19 cellular contexts compared by ENCODE assay signal in the genomic region with DNA sequence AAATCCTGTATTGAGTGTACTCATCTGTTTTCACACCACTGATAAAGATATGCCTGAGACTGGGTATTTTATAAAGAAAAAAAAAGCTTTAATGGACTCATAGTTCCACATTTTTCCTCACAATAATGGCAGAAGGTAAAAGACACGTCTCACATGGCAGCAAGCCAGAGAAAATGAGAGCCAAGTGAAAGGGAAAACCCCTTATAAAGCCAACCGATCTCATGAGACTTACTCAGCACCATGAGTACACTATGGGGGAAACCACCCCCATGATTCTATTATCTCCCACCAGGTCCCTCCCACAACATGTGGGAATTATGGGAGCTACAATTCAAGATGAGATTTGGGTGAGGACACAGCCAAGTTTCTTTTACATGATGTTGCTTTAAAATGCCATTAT.
DNase-seq lines count a peak whose midpoint lies in the region; ATAC-seq lines count a peak whose summit lies in the region.
"Had no signal": no experiment of that assay in that cellular context is flagged by ENCODE, and none has a peak within 500 bp of the region (broad histone marks: within the 10 kb centered on the region; RNA-seq: fewer than 3 reads in every experiment).

No MANE protein-coding gene starts in this region.

- H3K27ac Mint-ChIP-seq in natural killer cell treated with Interleukin-12 subunit alpha and Interleukin-12 subunit beta and Interleukin-15 and Interleukin-18, amount 100 ng/mL, for 72 hours, result no peak overlapping the region
- H3K27ac Mint-ChIP-seq: B cell; CD4-positive, CD25-positive, alpha-beta regulatory T cell had no signal

- H3K4me3 Mint-ChIP-seq in natural killer cell treated with Interleukin-12 subunit alpha and Interleukin-12 subunit beta and Interleukin-15 and Interleukin-18, amount 100 ng/mL, for 72 hours, result no peak overlapping the region
- H3K4me3 Mint-ChIP-seq: B cell; CD4-positive, CD25-positive, alpha-beta regulatory T cell had no signal

- DNase-seq in Caki2 (ENCODE audit: low read depth) (peak; percentile 37), T1000 (lab: John Stamatoyannopoulos, UW) (peak; percentile 1), iris pigment epithelial cell (ENCODE audit: low read depth) (peak; percentile 5), cortex of kidney (lab: John Stamatoyannopoulos, UW) (no peak)
- no peak for DNase-seq in activated naive CD4-positive, alpha-beta T cell treated with Interleukin-2 at 50 U/mL for 16 hours
- DNase-seq in natural killer cell treated with Interleukin-12 subunit alpha and Interleukin-12 subunit beta and Interleukin-15 and Interleukin-18, amount 100 ng/mL, for 72 hours (ENCODE audit: low spot score), result no peak
- DNase-seq: Calu3; CD4-positive, CD25-positive, alpha-beta regulatory T cell; DND-41; GF-D8; GOT3; KBM-7; NCI-H1436; NCI-H2081; NCI-H345; NCI-H526 treated with DMSO at 0.1 percent for 48 hours; SJCRH30 had no signal

- H3K27me3 Mint-ChIP-seq in natural killer cell treated with Interleukin-12 subunit alpha and Interleukin-12 subunit beta and Interleukin-15 and Interleukin-18, amount 100 ng/mL, for 72 hours, result no peaks in the 10 kb centered on the region
- H3K27me3 Mint-ChIP-seq: B cell; CD4-positive, CD25-positive, alpha-beta regulatory T cell had no signal

- ATAC-seq in GM18868 (IDR thresholded peaks at IDR 0.05; ENCODE audit: unreplicated experiment), result peak; percentile 63
- ATAC-seq in natural killer cell treated with Interleukin-12 subunit alpha and Interleukin-12 subunit beta and Interleukin-15 and Interleukin-18, amount 100 ng/mL, for 72 hours, result no peak

- peaks cover 26% of the 10 kb centered on the region for H3K9me3 Mint-ChIP-seq in natural killer cell treated with Interleukin-12 subunit alpha and Interleukin-12 subunit beta and Interleukin-15 and Interleukin-18, amount 100 ng/mL, for 72 hours

- peaks cover 17% of the 10 kb centered on the region for H3K36me3 Mint-ChIP-seq in natural killer cell treated with Interleukin-12 subunit alpha and Interleukin-12 subunit beta and Interleukin-15 and Interleukin-18, amount 100 ng/mL, for 72 hours
- H3K36me3 Mint-ChIP-seq: CD4-positive, CD25-positive, alpha-beta regulatory T cell had no signal

- no peaks in the 10 kb centered on the region for H3K4me1 Mint-ChIP-seq in natural killer cell treated with Interleukin-12 subunit alpha and Interleukin-12 subunit beta and Interleukin-15 and Interleukin-18, amount 100 ng/mL, for 72 hours (ENCODE audit: low read depth in 2 of 2)
- H3K4me1 Mint-ChIP-seq: B cell; CD4-positive, CD25-positive, alpha-beta regulatory T cell had no signal

- in situ Hi-C loops in Caki2 (cut with HindIII; ENCODE audit: low pct_unique_long_range_greater_than_20kb, low sequenced_read_pairs), result no loop called here

Comparison
In these comparisons a context has a peak if more than half of its experiments do, and no peak if none do; other contexts are left out.
1. DNase-seq: peak in Caki2 (single experiment), T1000 (single experiment) and iris pigment epithelial cell (single experiment); none in activated naive CD4-positive, alpha-beta T cell treated with Interleukin-2 at 50 U/mL for 16 hours (single experiment), natural killer cell treated with Interleukin-12 subunit alpha and Interleukin-12 subunit beta and Interleukin-15 and Interleukin-18, amount 100 ng/mL, for 72 hours (single experiment) and cortex of kidney (single experiment).